23 cellular contexts compared by ENCODE assay signal in the genomic region with DNA sequence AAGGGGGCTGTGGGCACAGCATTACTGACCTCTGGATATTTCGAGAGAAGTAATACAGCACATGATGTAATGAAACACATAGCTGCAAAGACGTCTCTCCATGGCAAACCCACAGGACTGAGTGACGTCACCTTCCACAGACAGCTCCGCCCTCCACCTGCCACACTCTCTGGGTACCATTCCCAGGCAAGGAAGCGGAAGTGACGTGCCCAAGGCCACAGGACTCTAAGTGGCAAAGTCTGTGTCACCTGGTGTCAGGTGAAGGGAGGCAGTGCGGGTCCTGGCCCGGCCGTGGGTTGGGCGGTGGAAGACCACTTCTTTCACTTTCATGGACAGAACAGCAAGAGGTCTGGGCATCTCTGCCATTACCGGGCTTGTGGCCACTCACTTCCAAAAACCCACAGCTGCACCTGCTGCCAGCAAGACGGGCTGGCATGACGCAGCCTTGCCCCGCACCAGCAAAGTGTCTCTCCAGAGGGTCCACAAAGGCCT.
"Had no signal": no experiment of that assay in that cellular context is flagged by ENCODE, and none has a peak within 500 bp of the region (broad histone marks: within the 10 kb centered on the region; RNA-seq: fewer than 3 reads in every experiment).

No MANE protein-coding gene starts in this region.

- DNase-seq: activated CD4-positive, alpha-beta T cell treated with anti-CD3 and anti-CD28 coated beads for 48 hours; activated CD4-positive, alpha-beta T cell treated with anti-CD3 and anti-CD28 coated beads, Interleukin-2, amount 50 U/mL, for 4 hours; activated CD4-positive, CD25-positive, alpha-beta regulatory T cell treated with anti-CD3 and anti-CD28 coated beads, Interleukin-2, amount 50 U/mL, for 72 hours; activated CD8-positive, alpha-beta memory T cell treated with anti-CD3 and anti-CD28 coated beads, Interleukin-2, amount 50 U/mL, for 48 hours; activated CD8-positive, alpha-beta T cell treated with anti-CD3 and anti-CD28 coated beads, Interleukin-2, amount 10 ng/mL, durations not matched to agents 7 days and 5 days; activated effector memory CD4-positive, alpha-beta T cell treated with Interleukin-2 at 50 U/mL for 16 hours; activated naive CD4-positive, alpha-beta T cell; activated T-cell treated with anti-CD3 and anti-CD28 coated beads, Interleukin-2, amount 50 U/mL, for 24 hours; aorta; body of pancreas; Kasumi-1; KBM-7; NCI-H1105 treated with DMSO at 0.1 percent for 48 hours; NCI-H1436 treated with DMSO at 0.1 percent for 48 hours; NCI-H187; NCI-H2081; NCI-H510A treated with DMSO at 0.1 percent for 48 hours; NCI-H69; SHP77 treated with DMSO at 0.1 percent for 48 hours had no signal

- H3K4me1 Mint-ChIP-seq: activated naive CD4-positive, alpha-beta T cell treated with anti-CD3 and anti-CD28 coated beads, Interleukin-2, amount 50 U/mL, for 24 hours; WTC11 had no signal

- H3K4me1 ChIP-seq: body of pancreas had no signal

- H3K27ac Mint-ChIP-seq: activated CD8-positive, alpha-beta T cell treated with anti-CD3 and anti-CD28 coated beads, Interleukin-2, amount 10 ng/mL, durations not matched to agents 7 days and 5 days; activated naive CD4-positive, alpha-beta T cell treated with anti-CD3 and anti-CD28 coated beads, Interleukin-2, amount 50 U/mL, for 24 hours; activated T-cell treated with anti-CD3 and anti-CD28 coated beads, Interleukin-2, amount 50 U/mL, for 24 hours; activated T-helper 1 cell treated with anti-CD3 and anti-CD28 coated beads, Interleukin-12 subunit alpha, Interleukin-12 subunit beta, Interleukin-2, Interleukin-4 antibody, amounts not matched to agents 30 ng/mL and 10 ng/mL and 1 ng/mL, durations not matched to agents 14 hours and 24 hours and 36 hours; T-helper 1 cell treated with Interleukin-12 subunit alpha and Interleukin-12 subunit beta and Interleukin-4 antibody, amounts not matched to agents 30 μg/mL and 1 μg/mL, for 36 hours; WTC11 had no signal

- H3K27ac ChIP-seq: body of pancreas had no signal

- H3K27me3 ChIP-seq: body of pancreas had no signal

- H3K27me3 Mint-ChIP-seq: activated naive CD4-positive, alpha-beta T cell treated with anti-CD3 and anti-CD28 coated beads, Interleukin-2, amount 50 U/mL, for 24 hours; activated T-cell treated with anti-CD3 and anti-CD28 coated beads, Interleukin-2, amount 50 U/mL, for 24 hours had no signal

- H3K9me3 Mint-ChIP-seq: activated naive CD4-positive, alpha-beta T cell treated with anti-CD3 and anti-CD28 coated beads, Interleukin-2, amount 50 U/mL, for 24 hours; activated T-cell treated with anti-CD3 and anti-CD28 coated beads, Interleukin-2, amount 50 U/mL, for 24 hours; activated T-helper 1 cell treated with anti-CD3 and anti-CD28 coated beads, Interleukin-12 subunit alpha, Interleukin-12 subunit beta, Interleukin-2, Interleukin-4 antibody, amounts not matched to agents 30 ng/mL and 10 ng/mL and 1 ng/mL, durations not matched to agents 14 hours and 24 hours and 36 hours; T-helper 1 cell treated with Interleukin-12 subunit alpha and Interleukin-12 subunit beta and Interleukin-4 antibody, amounts not matched to agents 30 μg/mL and 1 μg/mL, for 36 hours; WTC11 had no signal

- H3K4me3 Mint-ChIP-seq: activated CD8-positive, alpha-beta T cell treated with anti-CD3 and anti-CD28 coated beads, Interleukin-2, amount 10 ng/mL, durations not matched to agents 7 days and 5 days; activated naive CD4-positive, alpha-beta T cell treated with anti-CD3 and anti-CD28 coated beads, Interleukin-2, amount 50 U/mL, for 24 hours; activated T-cell treated with anti-CD3 and anti-CD28 coated beads, Interleukin-2, amount 50 U/mL, for 24 hours; activated T-helper 1 cell treated with anti-CD3 and anti-CD28 coated beads, Interleukin-12 subunit alpha, Interleukin-12 subunit beta, Interleukin-2, Interleukin-4 antibody, amounts not matched to agents 30 ng/mL and 10 ng/mL and 1 ng/mL, durations not matched to agents 14 hours and 24 hours and 36 hours; T-helper 1 cell treated with Interleukin-12 subunit alpha and Interleukin-12 subunit beta and Interleukin-4 antibody, amounts not matched to agents 30 μg/mL and 1 μg/mL, for 36 hours; WTC11 had no signal

- H3K36me3 Mint-ChIP-seq: activated naive CD4-positive, alpha-beta T cell treated with anti-CD3 and anti-CD28 coated beads, Interleukin-2, amount 50 U/mL, for 24 hours had no signal

- H3K9me3 ChIP-seq: body of pancreas had no signal

- H3K4me3 ChIP-seq: body of pancreas had no signal

- ATAC-seq: activated CD8-positive, alpha-beta T cell treated with anti-CD3 and anti-CD28 coated beads, Interleukin-2, amount 10 ng/mL, durations not matched to agents 7 days and 5 days; body of pancreas; WTC11 had no signal
